ENCODE assay signal across 1 cellular context in the genomic region with DNA sequence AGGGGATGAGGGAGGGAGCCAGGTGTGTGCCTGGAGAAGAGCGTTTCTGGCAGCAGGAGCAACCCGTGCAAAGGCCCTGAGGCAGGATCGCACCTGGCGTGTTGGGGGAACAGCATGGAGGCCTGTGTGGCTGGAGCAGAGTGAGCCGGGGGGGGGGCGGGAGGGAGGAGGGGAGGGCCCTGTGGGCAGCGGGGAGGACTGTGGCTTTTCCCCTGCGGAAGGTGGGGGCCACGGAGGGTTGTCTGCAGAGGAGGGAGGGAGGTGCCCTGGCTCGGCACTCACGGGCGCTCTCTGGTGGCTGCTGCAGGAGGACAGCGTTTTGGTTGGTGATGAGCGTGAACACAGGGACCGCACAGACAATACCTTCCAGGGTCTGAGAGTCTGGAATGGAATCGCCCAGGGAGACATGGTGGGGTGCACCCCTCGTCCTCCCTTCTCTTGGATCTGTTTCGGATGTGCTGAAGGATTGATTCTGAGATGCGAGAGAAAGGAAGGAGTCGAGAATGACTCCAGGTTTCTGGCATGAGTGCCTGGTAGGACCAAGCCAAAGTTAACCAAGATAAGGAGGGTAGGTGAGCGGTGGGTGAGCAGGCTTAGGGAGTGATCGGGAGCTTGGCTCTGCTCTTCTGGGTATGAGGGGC.
A peak's percentile ranks its signal among the peaks of the same experiment; 100 is the strongest.
TF ChIP-seq lines count a peak whose summit lies in the region.

No MANE protein-coding gene starts in this region.

TF ChIP-seq in GM12878, 131 proteins besides CTCF, POLR2A, EP300 and RAD21 (continues in another document):
- TF ChIP-seq ZNF217 (IDR thresholded peaks at IDR 0.05): no peak
- TF ChIP-seq TARDBP (IDR thresholded peaks at IDR 0.05; ENCODE audit: borderline replicate concordance): no peak
- no peak for TF ChIP-seq MTA3 (IDR thresholded peaks at IDR 0.05; ENCODE audit: borderline replicate concordance, low read length)
- no peak for TF ChIP-seq BACH1 (IDR thresholded peaks at IDR 0.05; ENCODE audit: borderline replicate concordance)
- TF ChIP-seq HDGF (IDR thresholded peaks at IDR 0.05): peak; percentile 64; the same call in 1 of the 2 replicates
- TF ChIP-seq POLR2AphosphoS5 (IDR thresholded peaks at IDR 0.05; ENCODE audit: low read length): no peak
- no peak for TF ChIP-seq ZNF622 (IDR thresholded peaks at IDR 0.05)
- TF ChIP-seq SREBF1 (IDR thresholded peaks at IDR 0.05; ENCODE audit: low read length): no peak
- TF ChIP-seq, protein P1, sequence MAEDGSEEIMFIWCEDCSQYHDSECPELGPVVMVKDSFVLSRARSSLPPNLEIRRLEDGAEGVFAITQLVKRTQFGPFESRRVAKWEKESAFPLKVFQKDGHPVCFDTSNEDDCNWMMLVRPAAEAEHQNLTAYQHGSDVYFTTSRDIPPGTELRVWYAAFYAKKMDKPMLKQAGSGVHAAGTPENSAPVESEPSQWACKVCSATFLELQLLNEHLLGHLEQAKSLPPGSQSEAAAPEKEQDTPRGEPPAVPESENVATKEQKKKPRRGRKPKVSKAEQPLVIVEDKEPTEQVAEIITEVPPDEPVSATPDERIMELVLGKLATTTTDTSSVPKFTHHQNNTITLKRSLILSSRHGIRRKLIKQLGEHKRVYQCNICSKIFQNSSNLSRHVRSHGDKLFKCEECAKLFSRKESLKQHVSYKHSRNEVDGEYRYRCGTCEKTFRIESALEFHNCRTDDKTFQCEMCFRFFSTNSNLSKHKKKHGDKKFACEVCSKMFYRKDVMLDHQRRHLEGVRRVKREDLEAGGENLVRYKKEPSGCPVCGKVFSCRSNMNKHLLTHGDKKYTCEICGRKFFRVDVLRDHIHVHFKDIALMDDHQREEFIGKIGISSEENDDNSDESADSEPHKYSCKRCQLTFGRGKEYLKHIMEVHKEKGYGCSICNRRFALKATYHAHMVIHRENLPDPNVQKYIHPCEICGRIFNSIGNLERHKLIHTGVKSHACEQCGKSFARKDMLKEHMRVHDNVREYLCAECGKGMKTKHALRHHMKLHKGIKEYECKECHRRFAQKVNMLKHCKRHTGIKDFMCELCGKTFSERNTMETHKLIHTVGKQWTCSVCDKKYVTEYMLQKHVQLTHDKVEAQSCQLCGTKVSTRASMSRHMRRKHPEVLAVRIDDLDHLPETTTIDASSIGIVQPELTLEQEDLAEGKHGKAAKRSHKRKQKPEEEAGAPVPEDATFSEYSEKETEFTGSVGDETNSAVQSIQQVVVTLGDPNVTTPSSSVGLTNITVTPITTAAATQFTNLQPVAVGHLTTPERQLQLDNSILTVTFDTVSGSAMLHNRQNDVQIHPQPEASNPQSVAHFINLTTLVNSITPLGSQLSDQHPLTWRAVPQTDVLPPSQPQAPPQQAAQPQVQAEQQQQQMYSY (CRISPR knock-in tag; IDR thresholded peaks at IDR 0.05): no peak
- no peak for TF ChIP-seq SPI1 (IDR thresholded peaks at IDR 0.05; ENCODE audit: borderline replicate concordance, insufficient read depth, low read depth, low read length)
- TF ChIP-seq, protein P2, sequence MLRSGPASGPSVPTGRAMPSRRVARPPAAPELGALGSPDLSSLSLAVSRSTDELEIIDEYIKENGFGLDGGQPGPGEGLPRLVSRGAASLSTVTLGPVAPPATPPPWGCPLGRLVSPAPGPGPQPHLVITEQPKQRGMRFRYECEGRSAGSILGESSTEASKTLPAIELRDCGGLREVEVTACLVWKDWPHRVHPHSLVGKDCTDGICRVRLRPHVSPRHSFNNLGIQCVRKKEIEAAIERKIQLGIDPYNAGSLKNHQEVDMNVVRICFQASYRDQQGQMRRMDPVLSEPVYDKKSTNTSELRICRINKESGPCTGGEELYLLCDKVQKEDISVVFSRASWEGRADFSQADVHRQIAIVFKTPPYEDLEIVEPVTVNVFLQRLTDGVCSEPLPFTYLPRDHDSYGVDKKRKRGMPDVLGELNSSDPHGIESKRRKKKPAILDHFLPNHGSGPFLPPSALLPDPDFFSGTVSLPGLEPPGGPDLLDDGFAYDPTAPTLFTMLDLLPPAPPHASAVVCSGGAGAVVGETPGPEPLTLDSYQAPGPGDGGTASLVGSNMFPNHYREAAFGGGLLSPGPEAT (IDR thresholded peaks at IDR 0.05; ENCODE audit: low read depth): no peak
- TF ChIP-seq, protein P3, sequence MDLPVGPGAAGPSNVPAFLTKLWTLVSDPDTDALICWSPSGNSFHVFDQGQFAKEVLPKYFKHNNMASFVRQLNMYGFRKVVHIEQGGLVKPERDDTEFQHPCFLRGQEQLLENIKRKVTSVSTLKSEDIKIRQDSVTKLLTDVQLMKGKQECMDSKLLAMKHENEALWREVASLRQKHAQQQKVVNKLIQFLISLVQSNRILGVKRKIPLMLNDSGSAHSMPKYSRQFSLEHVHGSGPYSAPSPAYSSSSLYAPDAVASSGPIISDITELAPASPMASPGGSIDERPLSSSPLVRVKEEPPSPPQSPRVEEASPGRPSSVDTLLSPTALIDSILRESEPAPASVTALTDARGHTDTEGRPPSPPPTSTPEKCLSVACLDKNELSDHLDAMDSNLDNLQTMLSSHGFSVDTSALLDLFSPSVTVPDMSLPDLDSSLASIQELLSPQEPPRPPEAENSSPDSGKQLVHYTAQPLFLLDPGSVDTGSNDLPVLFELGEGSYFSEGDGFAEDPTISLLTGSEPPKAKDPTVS (IDR thresholded peaks at IDR 0.05; ENCODE audit: low read depth, low read length): no peak
- no peak for TF ChIP-seq TCF7 (IDR thresholded peaks at IDR 0.05; ENCODE audit: borderline replicate concordance)
- no peak for TF ChIP-seq IKZF1 (conservative IDR thresholded peaks at IDR 0.05)
- TF ChIP-seq KDM1A (IDR thresholded peaks at IDR 0.05; ENCODE audit: borderline replicate concordance): no peak
- TF ChIP-seq CREM (IDR thresholded peaks at IDR 0.05; ENCODE audit: low read depth): no peak
- no peak for TF ChIP-seq HDAC6 (IDR thresholded peaks at IDR 0.05; ENCODE audit: unreplicated experiment)
- no peak for TF ChIP-seq SP1 (IDR thresholded peaks at IDR 0.05; ENCODE audit: low read depth, low read length)
- TF ChIP-seq EZH2 (IDR thresholded peaks at IDR 0.05; ENCODE audit: borderline replicate concordance, control insufficient read depth, low read depth, low read length): no peak
- TF ChIP-seq MEF2A (IDR thresholded peaks at IDR 0.05; ENCODE audit: insufficient read depth, low read depth, low read length): no peak
- no peak for TF ChIP-seq ZBED1 (IDR thresholded peaks at IDR 0.05; ENCODE audit: borderline replicate concordance)
- no peak for TF ChIP-seq EED (IDR thresholded peaks at IDR 0.05; ENCODE audit: low read depth)
- no peak for TF ChIP-seq ZNF24 (IDR thresholded peaks at IDR 0.05)
- TF ChIP-seq WRNIP1 (IDR thresholded peaks at IDR 0.05; ENCODE audit: borderline replicate concordance, low read depth, low read length): no peak
- TF ChIP-seq NR2C2 (IDR thresholded peaks at IDR 0.05; ENCODE audit: borderline replicate concordance, control insufficient read depth, insufficient read length, low read depth): no peak
- no peak for TF ChIP-seq HDAC2 (IDR thresholded peaks at IDR 0.05)
- TF ChIP-seq BMI1 (IDR thresholded peaks at IDR 0.05; ENCODE audit: borderline replicate concordance): no peak
- TF ChIP-seq, protein P4, sequence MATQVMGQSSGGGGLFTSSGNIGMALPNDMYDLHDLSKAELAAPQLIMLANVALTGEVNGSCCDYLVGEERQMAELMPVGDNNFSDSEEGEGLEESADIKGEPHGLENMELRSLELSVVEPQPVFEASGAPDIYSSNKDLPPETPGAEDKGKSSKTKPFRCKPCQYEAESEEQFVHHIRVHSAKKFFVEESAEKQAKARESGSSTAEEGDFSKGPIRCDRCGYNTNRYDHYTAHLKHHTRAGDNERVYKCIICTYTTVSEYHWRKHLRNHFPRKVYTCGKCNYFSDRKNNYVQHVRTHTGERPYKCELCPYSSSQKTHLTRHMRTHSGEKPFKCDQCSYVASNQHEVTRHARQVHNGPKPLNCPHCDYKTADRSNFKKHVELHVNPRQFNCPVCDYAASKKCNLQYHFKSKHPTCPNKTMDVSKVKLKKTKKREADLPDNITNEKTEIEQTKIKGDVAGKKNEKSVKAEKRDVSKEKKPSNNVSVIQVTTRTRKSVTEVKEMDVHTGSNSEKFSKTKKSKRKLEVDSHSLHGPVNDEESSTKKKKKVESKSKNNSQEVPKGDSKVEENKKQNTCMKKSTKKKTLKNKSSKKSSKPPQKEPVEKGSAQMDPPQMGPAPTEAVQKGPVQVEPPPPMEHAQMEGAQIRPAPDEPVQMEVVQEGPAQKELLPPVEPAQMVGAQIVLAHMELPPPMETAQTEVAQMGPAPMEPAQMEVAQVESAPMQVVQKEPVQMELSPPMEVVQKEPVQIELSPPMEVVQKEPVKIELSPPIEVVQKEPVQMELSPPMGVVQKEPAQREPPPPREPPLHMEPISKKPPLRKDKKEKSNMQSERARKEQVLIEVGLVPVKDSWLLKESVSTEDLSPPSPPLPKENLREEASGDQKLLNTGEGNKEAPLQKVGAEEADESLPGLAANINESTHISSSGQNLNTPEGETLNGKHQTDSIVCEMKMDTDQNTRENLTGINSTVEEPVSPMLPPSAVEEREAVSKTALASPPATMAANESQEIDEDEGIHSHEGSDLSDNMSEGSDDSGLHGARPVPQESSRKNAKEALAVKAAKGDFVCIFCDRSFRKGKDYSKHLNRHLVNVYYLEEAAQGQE (IDR thresholded peaks at IDR 0.05; ENCODE audit: low read depth, low read length): no peak
- TF ChIP-seq, protein P5, sequence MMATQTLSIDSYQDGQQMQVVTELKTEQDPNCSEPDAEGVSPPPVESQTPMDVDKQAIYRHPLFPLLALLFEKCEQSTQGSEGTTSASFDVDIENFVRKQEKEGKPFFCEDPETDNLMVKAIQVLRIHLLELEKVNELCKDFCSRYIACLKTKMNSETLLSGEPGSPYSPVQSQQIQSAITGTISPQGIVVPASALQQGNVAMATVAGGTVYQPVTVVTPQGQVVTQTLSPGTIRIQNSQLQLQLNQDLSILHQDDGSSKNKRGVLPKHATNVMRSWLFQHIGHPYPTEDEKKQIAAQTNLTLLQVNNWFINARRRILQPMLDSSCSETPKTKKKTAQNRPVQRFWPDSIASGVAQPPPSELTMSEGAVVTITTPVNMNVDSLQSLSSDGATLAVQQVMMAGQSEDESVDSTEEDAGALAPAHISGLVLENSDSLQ (IDR thresholded peaks at IDR 0.05): no peak
- TF ChIP-seq, protein P6, sequence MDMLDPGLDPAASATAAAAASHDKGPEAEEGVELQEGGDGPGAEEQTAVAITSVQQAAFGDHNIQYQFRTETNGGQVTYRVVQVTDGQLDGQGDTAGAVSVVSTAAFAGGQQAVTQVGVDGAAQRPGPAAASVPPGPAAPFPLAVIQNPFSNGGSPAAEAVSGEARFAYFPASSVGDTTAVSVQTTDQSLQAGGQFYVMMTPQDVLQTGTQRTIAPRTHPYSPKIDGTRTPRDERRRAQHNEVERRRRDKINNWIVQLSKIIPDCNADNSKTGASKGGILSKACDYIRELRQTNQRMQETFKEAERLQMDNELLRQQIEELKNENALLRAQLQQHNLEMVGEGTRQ (IDR thresholded peaks at IDR 0.05; ENCODE audit: borderline replicate concordance, low read depth, low read length): no peak
- TF ChIP-seq PML (IDR thresholded peaks at IDR 0.05; ENCODE audit: low read length): no peak
- TF ChIP-seq, protein P7, sequence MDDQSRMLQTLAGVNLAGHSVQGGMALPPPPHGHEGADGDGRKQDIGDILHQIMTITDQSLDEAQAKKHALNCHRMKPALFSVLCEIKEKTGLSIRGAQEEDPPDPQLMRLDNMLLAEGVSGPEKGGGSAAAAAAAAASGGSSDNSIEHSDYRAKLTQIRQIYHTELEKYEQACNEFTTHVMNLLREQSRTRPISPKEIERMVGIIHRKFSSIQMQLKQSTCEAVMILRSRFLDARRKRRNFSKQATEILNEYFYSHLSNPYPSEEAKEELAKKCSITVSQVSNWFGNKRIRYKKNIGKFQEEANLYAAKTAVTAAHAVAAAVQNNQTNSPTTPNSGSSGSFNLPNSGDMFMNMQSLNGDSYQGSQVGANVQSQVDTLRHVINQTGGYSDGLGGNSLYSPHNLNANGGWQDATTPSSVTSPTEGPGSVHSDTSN (IDR thresholded peaks at IDR 0.05; ENCODE audit: insufficient replicate concordance, low read depth, low read length): no peak
- no peak for TF ChIP-seq ASH2L (IDR thresholded peaks at IDR 0.05; ENCODE audit: borderline replicate concordance, low read depth)
- TF ChIP-seq, protein P8, sequence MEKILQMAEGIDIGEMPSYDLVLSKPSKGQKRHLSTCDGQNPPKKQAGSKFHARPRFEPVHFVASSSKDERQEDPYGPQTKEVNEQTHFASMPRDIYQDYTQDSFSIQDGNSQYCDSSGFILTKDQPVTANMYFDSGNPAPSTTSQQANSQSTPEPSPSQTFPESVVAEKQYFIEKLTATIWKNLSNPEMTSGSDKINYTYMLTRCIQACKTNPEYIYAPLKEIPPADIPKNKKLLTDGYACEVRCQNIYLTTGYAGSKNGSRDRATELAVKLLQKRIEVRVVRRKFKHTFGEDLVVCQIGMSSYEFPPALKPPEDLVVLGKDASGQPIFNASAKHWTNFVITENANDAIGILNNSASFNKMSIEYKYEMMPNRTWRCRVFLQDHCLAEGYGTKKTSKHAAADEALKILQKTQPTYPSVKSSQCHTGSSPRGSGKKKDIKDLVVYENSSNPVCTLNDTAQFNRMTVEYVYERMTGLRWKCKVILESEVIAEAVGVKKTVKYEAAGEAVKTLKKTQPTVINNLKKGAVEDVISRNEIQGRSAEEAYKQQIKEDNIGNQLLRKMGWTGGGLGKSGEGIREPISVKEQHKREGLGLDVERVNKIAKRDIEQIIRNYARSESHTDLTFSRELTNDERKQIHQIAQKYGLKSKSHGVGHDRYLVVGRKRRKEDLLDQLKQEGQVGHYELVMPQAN (conservative IDR thresholded peaks at IDR 0.05): no peak
- no peak for TF ChIP-seq SIX5 (IDR thresholded peaks at IDR 0.05; ENCODE audit: low read depth, low read length, severe bottlenecking)
- TF ChIP-seq NR2F1 (conservative IDR thresholded peaks at IDR 0.05): no peak
- no peak for TF ChIP-seq RCOR1 (conservative IDR thresholded peaks at IDR 0.05; ENCODE audit: low read depth, low read length)
- TF ChIP-seq RB1 (IDR thresholded peaks at IDR 0.05; ENCODE audit: borderline replicate concordance): peak; percentile 49; the same call in 1 of the 2 replicates
- TF ChIP-seq SMAD1 (IDR thresholded peaks at IDR 0.05; ENCODE audit: low read depth, partially characterized antibody): no peak
- TF ChIP-seq, protein P9, sequence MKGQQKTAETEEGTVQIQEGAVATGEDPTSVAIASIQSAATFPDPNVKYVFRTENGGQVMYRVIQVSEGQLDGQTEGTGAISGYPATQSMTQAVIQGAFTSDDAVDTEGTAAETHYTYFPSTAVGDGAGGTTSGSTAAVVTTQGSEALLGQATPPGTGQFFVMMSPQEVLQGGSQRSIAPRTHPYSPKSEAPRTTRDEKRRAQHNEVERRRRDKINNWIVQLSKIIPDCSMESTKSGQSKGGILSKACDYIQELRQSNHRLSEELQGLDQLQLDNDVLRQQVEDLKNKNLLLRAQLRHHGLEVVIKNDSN (IDR thresholded peaks at IDR 0.05; ENCODE audit: borderline replicate concordance, extremely low read length, insufficient read depth, low read depth, low read length): no peak
- TF ChIP-seq, protein P10, sequence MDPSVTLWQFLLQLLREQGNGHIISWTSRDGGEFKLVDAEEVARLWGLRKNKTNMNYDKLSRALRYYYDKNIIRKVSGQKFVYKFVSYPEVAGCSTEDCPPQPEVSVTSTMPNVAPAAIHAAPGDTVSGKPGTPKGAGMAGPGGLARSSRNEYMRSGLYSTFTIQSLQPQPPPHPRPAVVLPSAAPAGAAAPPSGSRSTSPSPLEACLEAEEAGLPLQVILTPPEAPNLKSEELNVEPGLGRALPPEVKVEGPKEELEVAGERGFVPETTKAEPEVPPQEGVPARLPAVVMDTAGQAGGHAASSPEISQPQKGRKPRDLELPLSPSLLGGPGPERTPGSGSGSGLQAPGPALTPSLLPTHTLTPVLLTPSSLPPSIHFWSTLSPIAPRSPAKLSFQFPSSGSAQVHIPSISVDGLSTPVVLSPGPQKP (IDR thresholded peaks at IDR 0.05; ENCODE audit: low read depth, low read length): no peak
